In the genomic region with DNA sequence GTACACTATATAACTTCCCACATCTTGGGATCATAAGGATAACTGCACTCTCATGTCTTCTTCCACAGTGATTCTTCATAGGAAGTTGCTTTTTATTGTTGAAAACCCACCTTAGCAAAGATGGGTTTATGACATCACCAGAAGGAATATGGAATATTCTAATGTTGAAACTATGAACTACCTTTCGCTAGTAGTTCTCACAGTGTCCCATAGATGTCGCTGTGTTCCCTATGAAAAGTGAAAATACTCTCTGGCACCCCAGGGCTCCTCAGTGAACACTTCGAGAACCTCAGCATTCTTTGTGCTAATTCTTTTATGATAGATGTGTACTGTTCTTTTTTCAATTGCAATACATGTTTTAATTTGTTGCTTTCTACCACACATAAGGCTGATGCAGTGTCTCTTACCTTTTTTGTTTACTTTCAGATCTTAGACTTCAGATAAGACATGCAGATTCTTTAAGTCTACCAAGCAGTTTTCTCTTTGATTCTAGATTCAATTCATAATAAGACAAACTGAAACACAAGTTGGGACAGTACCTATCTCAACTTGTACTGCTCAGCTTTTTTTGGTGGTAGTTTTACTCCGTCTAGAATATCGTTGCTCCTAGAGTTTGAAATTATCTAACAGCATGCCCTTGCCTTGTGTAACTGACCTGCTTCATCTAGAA, we compare ENCODE assay signal across 8 cellular contexts.
DNase-seq lines count a peak whose midpoint lies in the region; ATAC-seq, FAIRE-seq and TF ChIP-seq lines count a peak whose summit lies in the region.

No MANE protein-coding gene starts in this region.

- H2BK15ac ChIP-seq in H1 (ENCODE audit: low read length) = no peak overlapping the region

- CTCF ChIA-PET in H1 (lab: Charles Lee; ENCODE audit: partially characterized antibody) = interaction anchor here (0.9 to 2.7 kb wide), 16 partner anchors 8 to 122 kb away, joined by 3 to 11 read pairs (median 3); no protein-coding TSS in a partner anchor

- no peaks in the 10 kb centered on the region for H3K79me1 ChIP-seq in H1 (ENCODE audit: low read depth, low read length)

- H4K8ac ChIP-seq in H1 (ENCODE audit: extremely low read depth, insufficient read depth, low read length) = no peak overlapping the region

- H3K4me1 Mint-ChIP-seq in neural progenitor cell = no peaks in the 10 kb centered on the region

- no peaks in the 10 kb centered on the region for H3K9me3 Mint-ChIP-seq in neural progenitor cell

- no peak overlapping the region for H2BK120ac ChIP-seq in H1 (replicated peaks; ENCODE audit: low read depth, low read length)

- H3K23ac ChIP-seq in H1 (ENCODE audit: insufficient read length) = no peak overlapping the region

- DNase-seq in 8988T (peak; percentile 7), T-helper 1 cell (peak in 4 of 5 donors; percentile 8 to 53 (median 25)), H1 (ENCODE audit: low read depth in 1 of 2, low spot score in 2 of 2) (peak in 1 of 2 experiments; percentile 58), neural progenitor cell (ENCODE audit: low spot score) (peak; percentile 52)

- H4K91ac ChIP-seq in H1 (replicated peaks; ENCODE audit: insufficient read length, low read length) = no peak overlapping the region

- H3K4me3 ChIP-seq in H1 (ENCODE audit: extremely low read depth in 1 of 4, insufficient read depth in 2 of 4, low read depth in 3 of 4, low read length in 4 of 4) (no peak overlapping the region), neural progenitor cell (no peak overlapping the region)

- peak overlapping the region; percentile 18; the same call in 1 of the 2 replicates for H2BK5ac ChIP-seq in H1 (ENCODE audit: low read depth, low read length)

- no peak overlapping the region for H3K56ac ChIP-seq in H1 (replicated peaks; ENCODE audit: insufficient read length, low read depth, low read length)

- H2AK5ac ChIP-seq in H1 (ENCODE audit: low read depth, low read length) = no peak overlapping the region

- no peak for ATAC-seq in HG03571 (IDR thresholded peaks at IDR 0.05; ENCODE audit: unreplicated experiment)
- ATAC-seq in GM21737 (IDR thresholded peaks at IDR 0.05; ENCODE audit: unreplicated experiment) = no peak
- no peak for ATAC-seq in HG03135 (IDR thresholded peaks at IDR 0.05; ENCODE audit: unreplicated experiment)

- H3K27me3 Mint-ChIP-seq in neural progenitor cell (ENCODE audit: insufficient read depth, low read depth) = no peaks in the 10 kb centered on the region

- TF ChIP-seq RAD21 in H1 (IDR thresholded peaks at IDR 0.05 in 1 of 2, conservative IDR thresholded peaks at IDR 0.05 in 1 of 2; ENCODE audit: low read depth in 2 of 2, low read length in 2 of 2) = peak; percentile 50 to 61

- H3K4me3 Mint-ChIP-seq in neural progenitor cell = no peak overlapping the region

- H3K4me2 ChIP-seq in H1 (ENCODE audit: insufficient read depth in 1 of 2, low read depth in 2 of 2, low read length in 2 of 2) (no peak overlapping the region), neural progenitor cell (no peak overlapping the region)

- H3K36me3 Mint-ChIP-seq in neural progenitor cell = peaks cover 41% of the 10 kb centered on the region

- no peak overlapping the region for H3K4ac ChIP-seq in H1 (replicated peaks; ENCODE audit: insufficient read length, low read depth, low read length)

- no peak overlapping the region; the same call in 1 of the 2 replicates for H2BK20ac ChIP-seq in H1 (ENCODE audit: low read length)

- no peak overlapping the region for H2AFZ ChIP-seq in H1 (ENCODE audit: low read length)
- no peak overlapping the region for H2AFZ ChIP-seq in neural progenitor cell (replicated peaks)

- H2BK12ac ChIP-seq in H1 (ENCODE audit: low read depth, low read length) = no peak overlapping the region

- H3K36me3 ChIP-seq in H1 (ENCODE audit: control insufficient read depth in 2 of 4, insufficient read depth in 4 of 4, low read length in 3 of 4) (peaks cover 1 to 23% (median 12%) of the 10 kb centered on the region in 4 experiments; a peak in 6 of 8 replicates), neural progenitor cell (peaks cover 28% of the 10 kb centered on the region)

- no peak overlapping the region for H3K27ac Mint-ChIP-seq in neural progenitor cell

- no peak overlapping the region for H4K5ac ChIP-seq in H1 (ENCODE audit: insufficient read length, low read depth, low read length)

- WGBS in H1 (ENCODE audit: extremely low coverage in 1 of 2, insufficient coverage in 1 of 2, insufficient read length in 1 of 2, insufficient replicate concordance in 2 of 2, low coverage in 1 of 2, low lambda C conversion rate in 2 of 2, missing lambda C conversion rate in 1 of 2), 2 experiments = 58% methylated on average over 5 of the region's 5 CpGs; no CpG with 5 or more reads in 1 of the 2 experiments

- TF ChIP-seq EP300 in H1 (IDR thresholded peaks at IDR 0.05; ENCODE audit: borderline replicate concordance in 1 of 2, low read depth in 2 of 2, low read length in 2 of 2) = no peak

- no peak for TF ChIP-seq POLR2A in H1 (IDR thresholded peaks at IDR 0.05; ENCODE audit: control extremely low read depth in 1 of 2, low read depth in 2 of 2, low read length in 2 of 2)

- H4K20me1 ChIP-seq in H1 (replicated peaks in 1 of 2; ENCODE audit: control insufficient read depth in 1 of 2, insufficient read depth in 2 of 2, low read length in 2 of 2) = no peaks in the 10 kb centered on the region
- H4K20me1 ChIP-seq in neural progenitor cell (ENCODE audit: low read depth) = no peaks in the 10 kb centered on the region

- no peaks in the 10 kb centered on the region for H3K27me3 ChIP-seq in H1 (replicated peaks in 1 of 4; ENCODE audit: control insufficient read depth in 3 of 4, extremely low read depth in 1 of 4, insufficient read depth in 3 of 4, low read length in 3 of 4)
- H3K27me3 ChIP-seq in neural progenitor cell = no peaks in the 10 kb centered on the region

- POLR2A ChIA-PET in H1 (lab: Charles Lee; ENCODE audit: partially characterized antibody) = no interaction called here

- H3K79me2 ChIP-seq in H1 (ENCODE audit: control insufficient read depth in 1 of 2, insufficient read depth in 2 of 2, low read length in 2 of 2) = no peaks in the 10 kb centered on the region
- no peaks in the 10 kb centered on the region for H3K79me2 ChIP-seq in neural progenitor cell (ENCODE audit: low read depth)

- H3K14ac ChIP-seq in H1 (ENCODE audit: insufficient read length) = no peak overlapping the region

- no peaks in the 10 kb centered on the region for H3K23me2 ChIP-seq in H1 (ENCODE audit: low read depth, low read length)

- no peaks in the 10 kb centered on the region for H3K4me1 ChIP-seq in H1 (replicated peaks in 1 of 4; ENCODE audit: control insufficient read depth in 3 of 4, insufficient read depth in 4 of 4, low read length in 3 of 4)
- peaks cover 4% of the 10 kb centered on the region for H3K4me1 ChIP-seq in neural progenitor cell

- peaks cover 20% of the 10 kb centered on the region for H3F3A ChIP-seq in neural progenitor cell (ENCODE audit: low read depth)

- H3K27ac ChIP-seq in H1 (ENCODE audit: low read depth, low read length) (no peak overlapping the region), neural progenitor cell (peak overlapping the region; percentile 2)

- TF ChIP-seq CTCF in GM12874 (IDR thresholded peaks at IDR 0.05; ENCODE audit: insufficient read depth, low read depth, low read length) = peak; percentile 34; the same call in 1 of the 2 replicates
- TF ChIP-seq CTCF in H1 (IDR thresholded peaks at IDR 0.05; ENCODE audit: control extremely low read depth in 1 of 3, insufficient read depth in 1 of 3, low read depth in 1 of 3, low read length in 3 of 3) = peak in 2 of 3 experiments; percentile 51 to 80; a peak in 2 of 4 replicates
- TF ChIP-seq CTCF in neural progenitor cell (IDR thresholded peaks at IDR 0.05) = peak; percentile 80

- no peak for FAIRE-seq in H1 (lab: Jason Lieb, UNC)

- H3K9me3 ChIP-seq in H1 (ENCODE audit: insufficient read depth in 2 of 2, low read depth in 1 of 2, low read length in 1 of 2) = no peaks in the 10 kb centered on the region
- no peaks in the 10 kb centered on the region for H3K9me3 ChIP-seq in neural progenitor cell (ENCODE audit: low read depth)

- no peak overlapping the region for H3K9ac ChIP-seq in H1 (replicated peaks in 1 of 4; ENCODE audit: extremely low read depth in 1 of 4, low read depth in 3 of 4, low read length in 3 of 4)
- no peak overlapping the region for H3K9ac ChIP-seq in neural progenitor cell

- no peak overlapping the region for H3K18ac ChIP-seq in H1 (ENCODE audit: extremely low read depth, low read length)

TF ChIP-seq in H1, 55 proteins besides CTCF, POLR2A, EP300 and RAD21:
- TF ChIP-seq EZH2 (IDR thresholded peaks at IDR 0.05; ENCODE audit: low read depth, low read length, severe bottlenecking) (no peak), CBX8 (IDR thresholded peaks at IDR 0.05; ENCODE audit: borderline replicate concordance, low read depth, low read length) (no peak), KDM1A (IDR thresholded peaks at IDR 0.05; ENCODE audit: borderline replicate concordance, low read length) (no peak)
TF ChIP-seq in H1: peak in this region for 0.
